ENCODE assay signal across 12 cellular contexts in genomic region chr20:50587291-50587961, GRCh38.
DNase-seq lines count a peak whose midpoint lies in the region; ATAC-seq lines count a peak whose summit lies in the region.
"Had no signal": no experiment of that assay in that cellular context is flagged by ENCODE, and none has a peak within 500 bp of the region (broad histone marks: within the 10 kb centered on the region; RNA-seq: fewer than 3 reads in every experiment).

No MANE protein-coding gene starts in this region.

- H3K27ac Mint-ChIP-seq in activated naive CD4-positive, alpha-beta T cell treated with anti-CD3 and anti-CD28 coated beads for 36 hours, result peak overlapping the region; percentile 50
- H3K27ac Mint-ChIP-seq: dendritic cell treated with granulocyte-macrophage colony-stimulating factor and Interleukin-4, amounts not matched to agents 40 ng/mL and 50 ng/mL, for 4 days had no signal

- intact Hi-C loops in activated naive CD4-positive, alpha-beta T cell treated with anti-CD3 and anti-CD28 coated beads for 36 hours (cut with micrococcal nuclease), result no loop called here

- no peak overlapping the region for H3K4me3 Mint-ChIP-seq in activated naive CD4-positive, alpha-beta T cell treated with anti-CD3 and anti-CD28 coated beads for 36 hours
- H3K4me3 Mint-ChIP-seq: dendritic cell treated with granulocyte-macrophage colony-stimulating factor and Interleukin-4, amounts not matched to agents 40 ng/mL and 50 ng/mL, for 4 days; natural killer cell had no signal

- no peaks in the 10 kb centered on the region for H3K27me3 Mint-ChIP-seq in activated naive CD4-positive, alpha-beta T cell treated with anti-CD3 and anti-CD28 coated beads for 36 hours (ENCODE audit: low read depth)
- H3K27me3 Mint-ChIP-seq: dendritic cell treated with granulocyte-macrophage colony-stimulating factor and Interleukin-4, amounts not matched to agents 40 ng/mL and 50 ng/mL, for 4 days had no signal

- no peak for DNase-seq in activated naive CD4-positive, alpha-beta T cell treated with anti-CD3 and anti-CD28 coated beads for 36 hours
- DNase-seq in activated naive CD4-positive, alpha-beta T cell (lab: John Stamatoyannopoulos, UW), result no peak
- DNase-seq in NCI-H2107 (lab: John Stamatoyannopoulos, UW) (peak; percentile 50), superior temporal gyrus (ENCODE audit: extremely low spot score) (peak; percentile 1), NCI-H526 treated with DMSO at 0.1 percent for 48 hours (lab: John Stamatoyannopoulos, UW) (no peak), hepatic stellate cell (ENCODE audit: low spot score) (no peak)
- DNase-seq: GOT3, NCI-H1417 treated with DMSO at 0.1 percent for 48 hours had no signal

- ATAC-seq in esophagus mucosa (peak; percentile 92), GM21723 (IDR thresholded peaks at IDR 0.05; ENCODE audit: unreplicated experiment) (no peak)

- no peaks in the 10 kb centered on the region for H3K9me3 Mint-ChIP-seq in activated naive CD4-positive, alpha-beta T cell treated with anti-CD3 and anti-CD28 coated beads for 36 hours
- H3K9me3 Mint-ChIP-seq: dendritic cell treated with granulocyte-macrophage colony-stimulating factor and Interleukin-4, amounts not matched to agents 40 ng/mL and 50 ng/mL, for 4 days; natural killer cell had no signal

- CTCF ChIA-PET in activated naive CD4-positive, alpha-beta T cell treated with anti-CD3 and anti-CD28 coated beads for 36 hours (lab: Charles Lee), result interaction anchor here (0.6 to 2.1 kb wide), 17 partner anchors 9 to 171 kb away, joined by 3 to 10 read pairs (median 4); no protein-coding TSS in a partner anchor

- peaks cover 17% of the 10 kb centered on the region for H3K36me3 Mint-ChIP-seq in activated naive CD4-positive, alpha-beta T cell treated with anti-CD3 and anti-CD28 coated beads for 36 hours (ENCODE audit: low read depth)
- H3K36me3 Mint-ChIP-seq: natural killer cell had no signal

- no peaks in the 10 kb centered on the region for H3K4me1 Mint-ChIP-seq in activated naive CD4-positive, alpha-beta T cell treated with anti-CD3 and anti-CD28 coated beads for 36 hours (ENCODE audit: low read depth)

Comparison
In these comparisons a context has a peak if more than half of its experiments do, and no peak if none do; other contexts are left out.
1. DNase-seq: peak in NCI-H2107 (single experiment) and superior temporal gyrus (single experiment); none in activated naive CD4-positive, alpha-beta T cell treated with anti-CD3 and anti-CD28 coated beads for 36 hours (single experiment), activated naive CD4-positive, alpha-beta T cell (0 of 4), NCI-H526 treated with DMSO at 0.1 percent for 48 hours (single experiment) and hepatic stellate cell (single experiment).